1 cellular context compared by ENCODE assay signal in the genomic region with DNA sequence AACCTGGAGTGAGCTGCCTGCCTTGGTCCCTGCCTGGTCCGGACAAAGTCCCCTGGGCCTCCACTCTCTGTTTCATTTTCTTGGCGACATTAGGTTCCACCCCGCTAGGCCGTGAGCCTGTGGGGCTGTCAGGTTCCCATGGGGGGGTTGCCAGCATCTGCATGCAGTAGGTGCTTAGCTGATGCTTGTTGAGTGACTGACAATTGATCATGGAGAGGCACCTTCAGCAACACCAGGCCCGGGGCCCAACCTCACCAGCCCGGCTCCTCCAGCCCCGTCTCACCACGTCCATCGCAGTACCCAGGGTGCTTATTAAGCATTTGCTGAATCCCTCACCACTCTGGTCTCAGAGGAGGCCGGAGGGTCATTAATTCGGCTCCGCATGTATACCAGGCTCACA.
TF ChIP-seq lines count a peak whose summit lies in the region.

No MANE protein-coding gene starts in this region.

TF ChIP-seq in HepG2, 621 proteins besides CTCF, POLR2A, EP300 and RAD21:
- TF ChIP-seq ZKSCAN8 (CRISPR knock-in tag; IDR thresholded peaks at IDR 0.05; ENCODE audit: borderline replicate concordance) = 0 out of 2 replicates have a peak, but pooled peaks have one; percentile 64
- TF ChIP-seq KLF16 (CRISPR knock-in tag; IDR thresholded peaks at IDR 0.05) = no peak
